Comparison of ENCODE assay signal across 11 cellular contexts in genomic region chr9:70415041-70415440, GRCh38. TPM values are rescaled to one million over a fixed set of nuclear protein-coding genes. Genes with fewer than 3 reads are reported as not detected.
DNase-seq lines count a peak whose midpoint lies in the region; ATAC-seq and TF ChIP-seq lines count a peak whose summit lies in the region.
"Had no signal": no experiment of that assay in that cellular context is flagged by ENCODE, and none has a peak within 500 bp of the region (broad histone marks: within the 10 kb centered on the region; RNA-seq: fewer than 3 reads in every experiment).

No MANE protein-coding gene starts in this region.

- CTCF ChIA-PET in CD8-positive, alpha-beta T cell (lab: Charles Lee), result interaction anchor here (0.9 to 1.0 kb wide), 2 partner anchors 13 to 24 kb away, joined by 3 read pairs; no protein-coding TSS in a partner anchor

- H3K9me3 Mint-ChIP-seq in CD8-positive, alpha-beta T cell, result no peaks in the 10 kb centered on the region
- peaks cover 2% of the 10 kb centered on the region for H3K9me3 Mint-ChIP-seq in endodermal cell

- intact Hi-C loops in CD8-positive, alpha-beta T cell (cut with DNase I, micrococcal nuclease), result loop anchor here in 1 of 2 experiments (5.0 kb wide), 1 partner anchor 1482 kb away; no protein-coding TSS in a partner anchor
- intact Hi-C loops in esophagus squamous epithelium (cut with DNase I), result no loop called here
- intact Hi-C loops in sciatic nerve (cut with DNase I), result no loop called here
- intact Hi-C loops in head of caudate nucleus (cut with DNase I), result loop anchor here (10.0 kb wide), 1 partner anchor 160 kb away; the partner anchor contains the start of gene SMC5

- no peaks in the 10 kb centered on the region for H3K36me3 ChIP-seq in CD8-positive, alpha-beta T cell (ENCODE audit: insufficient read depth, low read length)
- H3K36me3 ChIP-seq in esophagus squamous epithelium (no peaks in the 10 kb centered on the region), endodermal cell (ENCODE audit: control insufficient read depth, insufficient read depth, low read length) (no peaks in the 10 kb centered on the region)
- H3K36me3 ChIP-seq: WERI-Rb-1 had no signal

- no peak overlapping the region for H3K4me3 Mint-ChIP-seq in CD8-positive, alpha-beta T cell
- no peak overlapping the region for H3K4me3 Mint-ChIP-seq in T-helper 17 cell
- H3K4me3 Mint-ChIP-seq in endodermal cell, result no peak overlapping the region

- no peaks in the 10 kb centered on the region for H3K27me3 Mint-ChIP-seq in CD8-positive, alpha-beta T cell (ENCODE audit: low read depth)
- no peaks in the 10 kb centered on the region for H3K27me3 Mint-ChIP-seq in T-helper 17 cell
- H3K27me3 Mint-ChIP-seq in endodermal cell (ENCODE audit: insufficient read depth), result peaks cover 62% of the 10 kb centered on the region

- WGBS in esophagus squamous epithelium, 2 donors, result 75 to 90% methylated on average over 2 of the region's 2 CpGs
- 66% methylated on average over 2 of the region's 2 CpGs; no CpG with 5 or more reads in 1 of the 2 experiments for WGBS in endodermal cell (ENCODE audit: insufficient coverage in 1 of 2, insufficient read length in 1 of 2), 2 experiments

- peak overlapping the region; percentile 37 for H3K27ac Mint-ChIP-seq in CD8-positive, alpha-beta T cell
- peak overlapping the region; percentile 98 for H3K27ac Mint-ChIP-seq in T-helper 17 cell
- H3K27ac Mint-ChIP-seq in endodermal cell, result no peak overlapping the region

- peaks cover 20% of the 10 kb centered on the region for H3K36me3 Mint-ChIP-seq in CD8-positive, alpha-beta T cell
- no peaks in the 10 kb centered on the region for H3K36me3 Mint-ChIP-seq in T-helper 17 cell (ENCODE audit: low read depth)
- no peaks in the 10 kb centered on the region for H3K36me3 Mint-ChIP-seq in endodermal cell (ENCODE audit: low read depth)

- ATAC-seq in CD8-positive, alpha-beta T cell, result no peak
- no peak for ATAC-seq in T-helper 17 cell
- ATAC-seq in sciatic nerve, result no peak
- ATAC-seq in GM21381 (IDR thresholded peaks at IDR 0.05; ENCODE audit: unreplicated experiment), result no peak

- no peak for TF ChIP-seq POLR2A in esophagus squamous epithelium (IDR thresholded peaks at IDR 0.05)

- peak overlapping the region; percentile 94 for H3K27ac ChIP-seq in CD8-positive, alpha-beta T cell (ENCODE audit: low read depth, low read length)
- H3K27ac ChIP-seq in esophagus squamous epithelium (peak overlapping the region; percentile 96 to 100 (median 100)), endodermal cell (ENCODE audit: low read depth, low read length) (no peak overlapping the region)
- H3K27ac ChIP-seq: WERI-Rb-1 had no signal

- no peak overlapping the region for H3K4me3 ChIP-seq in CD8-positive, alpha-beta T cell (ENCODE audit: low read depth, low read length)
- peak overlapping the region in 3 of 4 donors; percentile 78 to 96 (median 91) for H3K4me3 ChIP-seq in esophagus squamous epithelium
- peak overlapping the region; percentile 99 for H3K4me3 ChIP-seq in retinal pigment epithelial cell (ENCODE audit: low read length)
- H3K4me3 ChIP-seq in endodermal cell (ENCODE audit: low read length), result no peak overlapping the region

- no peaks in the 10 kb centered on the region for H3K27me3 ChIP-seq in CD8-positive, alpha-beta T cell (ENCODE audit: insufficient read depth, low read length)
- H3K27me3 ChIP-seq in esophagus squamous epithelium (no peaks in the 10 kb centered on the region), endodermal cell (ENCODE audit: control insufficient read depth, insufficient read depth, low read length, poor library complexity, severe bottlenecking) (peaks cover 68% of the 10 kb centered on the region)

- H3K4me1 ChIP-seq in CD8-positive, alpha-beta T cell (ENCODE audit: insufficient read depth, low read length), result peaks cover 33% of the 10 kb centered on the region
- H3K4me1 ChIP-seq in esophagus squamous epithelium (peaks cover 19 to 66% (median 24%) of the 10 kb centered on the region in 3 donors), endodermal cell (ENCODE audit: control insufficient read depth, insufficient read depth, low read length) (peaks cover 3% of the 10 kb centered on the region)

- peaks cover 49% of the 10 kb centered on the region for H3K4me1 Mint-ChIP-seq in CD8-positive, alpha-beta T cell (ENCODE audit: low read depth)
- H3K4me1 Mint-ChIP-seq in T-helper 17 cell, result peaks cover 37% of the 10 kb centered on the region
- peaks cover 18% of the 10 kb centered on the region for H3K4me1 Mint-ChIP-seq in endodermal cell

- H3K9me3 ChIP-seq in CD8-positive, alpha-beta T cell (ENCODE audit: low read length), result no peaks in the 10 kb centered on the region
- H3K9me3 ChIP-seq in T-helper 17 cell (ENCODE audit: control insufficient read depth, low read length, poor library complexity, severe bottlenecking), result no peaks in the 10 kb centered on the region
- H3K9me3 ChIP-seq in esophagus squamous epithelium, result no peaks in the 10 kb centered on the region
- H3K9me3 ChIP-seq in endodermal cell (ENCODE audit: control insufficient read depth, low read length), result no peaks in the 10 kb centered on the region

- no peak overlapping the region for H3K9ac ChIP-seq in endodermal cell (ENCODE audit: extremely low read depth, low read length, poor library complexity, severe bottlenecking)

- no peak for TF ChIP-seq CTCF in CD8-positive, alpha-beta T cell (IDR thresholded peaks at IDR 0.05)
- TF ChIP-seq CTCF in esophagus squamous epithelium (IDR thresholded peaks at IDR 0.05), result no peak
- no peak for TF ChIP-seq CTCF in retinal pigment epithelial cell (conservative IDR thresholded peaks at IDR 0.05; ENCODE audit: low read depth, low read length)
- TF ChIP-seq CTCF in endodermal cell (conservative IDR thresholded peaks at IDR 0.05), result no peak

- DNase-seq in CD8-positive, alpha-beta T cell, result no peak
- no peak for DNase-seq in T-helper 17 cell
- DNase-seq in esophagus squamous epithelium (lab: John Stamatoyannopoulos, UW), result no peak
- DNase-seq in retinal pigment epithelial cell (ENCODE audit: low read depth), result no peak
- no peak for DNase-seq in sciatic nerve (ENCODE audit: low spot score)
- no peak for DNase-seq in endodermal cell
- DNase-seq in head of caudate nucleus, result no peak
- DNase-seq: NCI-H187, small intestine, WERI-Rb-1 had no signal

- POLR2A ChIA-PET in CD8-positive, alpha-beta T cell (lab: Charles Lee), result interaction anchor here (1.2 to 9.0 kb wide), 4 partner anchors 12 to 187 kb away, joined by 4 to 102 read pairs (median 6); no protein-coding TSS in a partner anchor

RNA-seq across cellular contexts. Expression of gene KLF9, which starts 0.6 kb away (rescaled TPM):
- total RNA-seq in CD8-positive, alpha-beta T cell, result 10 to 100 TPM; 84.0 to 87.1 TPM
- 10 to 100 TPM; 78.0 to 82.7 TPM for total RNA-seq in T-helper 17 cell
- 10 to 100 TPM; 13.7 to 71.0 (median 17.3) TPM for total RNA-seq in esophagus squamous epithelium
- 94.6 TPM for total RNA-seq in sciatic nerve
- under 1 TPM; 0.13 to 0.31 TPM for total RNA-seq in endodermal cell
- 0.32 TPM for polyA plus RNA-seq in endodermal cell (2013, experiment 1 of 2)
- 0.29 TPM for polyA plus RNA-seq in endodermal cell (2013, experiment 2 of 2)

Comparison
In these comparisons a context has a peak if more than half of its experiments do, and no peak if none do; other contexts are left out.
1. H3K4me3 ChIP-seq: peak in esophagus squamous epithelium (3 of 4) and retinal pigment epithelial cell (single experiment); none in CD8-positive, alpha-beta T cell (single experiment) and endodermal cell (single experiment).
2. RNA of gene KLF9, which starts 0.6 kb away (total RNA-seq): 94.6 TPM in sciatic nerve (single experiment), 84.0 to 87.1 TPM in CD8-positive, alpha-beta T cell, 78.0 to 82.7 TPM in T-helper 17 cell and 13.7 to 71.0 TPM in esophagus squamous epithelium; 0.13 to 0.31 TPM in endodermal cell; every median in the first group is over 10 times any median in the second.